ENCODE assay signal across 23 cellular contexts in genomic region chr12:82805812-82806497, GRCh38.
DNase-seq lines count a peak whose midpoint lies in the region; ATAC-seq and TF ChIP-seq lines count a peak whose summit lies in the region.
"Had no signal": no experiment of that assay in that cellular context is flagged by ENCODE, and none has a peak within 500 bp of the region (broad histone marks: within the 10 kb centered on the region; RNA-seq: fewer than 3 reads in every experiment).

No MANE protein-coding gene starts in this region.

- H3K4me3 Mint-ChIP-seq in neural crest cell = no peak overlapping the region
- H3K4me3 Mint-ChIP-seq in activated T-cell treated with anti-CD3 and anti-CD28 coated beads, Interleukin-2, amount 50 U/mL, for 72 hours = no peak overlapping the region
- no peak overlapping the region for H3K4me3 Mint-ChIP-seq in activated T-cell treated with anti-CD3 and anti-CD28 coated beads, Interleukin-2, amount 50 U/mL, for 24 hours
- H3K4me3 Mint-ChIP-seq: memory B cell; stimulated activated naive CD8-positive, alpha-beta T cell treated with anti-CD3 and anti-CD28 coated beads, Interleukin-15, Interleukin-2, amounts not matched to agents 100 ng/mL and 50 ng/mL, for 24 hours; type B pancreatic cell; WTC11 had no signal

- H3K4me3 ChIP-seq in AG10803 (ENCODE audit: low read length) = no peak overlapping the region
- H3K4me3 ChIP-seq: A549, adrenal gland, MG63 had no signal

- H3K27me3 Mint-ChIP-seq in neural crest cell (ENCODE audit: low read depth) = no peaks in the 10 kb centered on the region
- no peaks in the 10 kb centered on the region for H3K27me3 Mint-ChIP-seq in activated T-cell treated with anti-CD3 and anti-CD28 coated beads, Interleukin-2, amount 50 U/mL, for 72 hours (ENCODE audit: low read depth)
- H3K27me3 Mint-ChIP-seq in activated T-cell treated with anti-CD3 and anti-CD28 coated beads, Interleukin-2, amount 50 U/mL, for 24 hours = no peaks in the 10 kb centered on the region
- H3K27me3 Mint-ChIP-seq: stimulated activated naive CD8-positive, alpha-beta T cell treated with anti-CD3 and anti-CD28 coated beads, Interleukin-15, Interleukin-2, amounts not matched to agents 100 ng/mL and 50 ng/mL, for 24 hours; type B pancreatic cell had no signal

- H3K36me3 Mint-ChIP-seq in neural crest cell (ENCODE audit: low read depth) = peaks cover 5% of the 10 kb centered on the region
- H3K36me3 Mint-ChIP-seq in activated T-cell treated with anti-CD3 and anti-CD28 coated beads, Interleukin-2, amount 50 U/mL, for 72 hours (ENCODE audit: insufficient read depth in 2 of 2) = no peaks in the 10 kb centered on the region
- no peaks in the 10 kb centered on the region for H3K36me3 Mint-ChIP-seq in activated T-cell treated with anti-CD3 and anti-CD28 coated beads, Interleukin-2, amount 50 U/mL, for 24 hours (ENCODE audit: low read depth)

- TF ChIP-seq CTCF in AG10803 (conservative IDR thresholded peaks at IDR 0.05; ENCODE audit: low read length) = no peak
- no peak for TF ChIP-seq CTCF in neural crest cell (conservative IDR thresholded peaks at IDR 0.05)
- TF ChIP-seq CTCF in RWPE1 (conservative IDR thresholded peaks at IDR 0.05; ENCODE audit: low read depth) = no peak

- ATAC-seq in esophagus mucosa = peak; percentile 23
- no peak for ATAC-seq in activated T-cell treated with anti-CD3 and anti-CD28 coated beads, Interleukin-2, amount 50 U/mL, for 72 hours (replicated peaks in 1 of 2)
- ATAC-seq: A549, SK-N-SH treated with all-trans-retinoic acid at 6 μM for 48 hours, WTC11 had no signal

- CTCF ChIA-PET in RWPE1 (lab: Yijun Ruan, JAX) = interaction anchor here (0.6 kb wide), 1 partner anchor 10 kb away, joined by 7 read pairs; no protein-coding TSS in a partner anchor

- H3K27ac Mint-ChIP-seq in neural crest cell (ENCODE audit: unreplicated experiment) = peak overlapping the region; percentile 88
- H3K27ac Mint-ChIP-seq in activated T-cell treated with anti-CD3 and anti-CD28 coated beads, Interleukin-2, amount 50 U/mL, for 72 hours = no peak overlapping the region
- no peak overlapping the region for H3K27ac Mint-ChIP-seq in activated T-cell treated with anti-CD3 and anti-CD28 coated beads, Interleukin-2, amount 50 U/mL, for 24 hours
- H3K27ac Mint-ChIP-seq: memory B cell; stimulated activated naive CD8-positive, alpha-beta T cell treated with anti-CD3 and anti-CD28 coated beads, Interleukin-15, Interleukin-2, amounts not matched to agents 100 ng/mL and 50 ng/mL, for 24 hours; type B pancreatic cell; WTC11 had no signal

- DNase-seq in AG10803 (ENCODE audit: low read depth) = peak; percentile 13
- DNase-seq in NCI-H226 = peak; percentile 4
- DNase-seq in neural crest cell (ENCODE audit: low read depth, low spot score) = no peak
- no peak for DNase-seq in RWPE1 (ENCODE audit: low spot score)
- DNase-seq in activated T-cell treated with anti-CD3 and anti-CD28 coated beads, Interleukin-2, amount 50 U/mL, for 72 hours = no peak
- no peak for DNase-seq in activated T-cell treated with anti-CD3 and anti-CD28 coated beads, Interleukin-2, amount 50 U/mL, for 24 hours
- DNase-seq in islet precursor cell = no peak
- DNase-seq: activated CD4-positive, alpha-beta T cell treated with anti-CD3 and anti-CD28 coated beads, Interleukin-2, amount 50 U/mL, for 4 hours; activated gamma-delta T cell treated with Interleukin-2 at 50 U/mL for 16 hours; adrenal gland; central memory CD4-positive, alpha-beta T cell; DMS 273 treated with DMSO at 0.1 percent for 48 hours; MG63; NCI-H1436; stimulated activated CD4-positive, alpha-beta T cell treated with anti-CD3 and anti-CD28 coated beads, Interleukin-4, amount 100 ng/mL, for 4 hours; T-helper 9 cell had no signal

- H3K27ac ChIP-seq in RWPE1 = no peak overlapping the region
- H3K27ac ChIP-seq: A549, adrenal gland had no signal

- POLR2A ChIA-PET in RWPE1 (lab: Yijun Ruan, JAX; ENCODE audit: low non-redundant PET) = no interaction called here

- H3K9me3 Mint-ChIP-seq in neural crest cell = peaks cover 4% of the 10 kb centered on the region
- peaks cover 0 to 2% of the 10 kb centered on the region in 2 donors for H3K9me3 Mint-ChIP-seq in activated T-cell treated with anti-CD3 and anti-CD28 coated beads, Interleukin-2, amount 50 U/mL, for 72 hours
- H3K9me3 Mint-ChIP-seq in activated T-cell treated with anti-CD3 and anti-CD28 coated beads, Interleukin-2, amount 50 U/mL, for 24 hours = no peaks in the 10 kb centered on the region
- H3K9me3 Mint-ChIP-seq: memory B cell; stimulated activated naive CD8-positive, alpha-beta T cell treated with anti-CD3 and anti-CD28 coated beads, Interleukin-15, Interleukin-2, amounts not matched to agents 100 ng/mL and 50 ng/mL, for 24 hours had no signal

- no peaks in the 10 kb centered on the region for H3K4me1 Mint-ChIP-seq in neural crest cell
- no peaks in the 10 kb centered on the region for H3K4me1 Mint-ChIP-seq in activated T-cell treated with anti-CD3 and anti-CD28 coated beads, Interleukin-2, amount 50 U/mL, for 72 hours (ENCODE audit: low read depth)
- H3K4me1 Mint-ChIP-seq in activated T-cell treated with anti-CD3 and anti-CD28 coated beads, Interleukin-2, amount 50 U/mL, for 24 hours (ENCODE audit: low read depth) = no peaks in the 10 kb centered on the region
- H3K4me1 Mint-ChIP-seq: memory B cell had no signal

Comparison
In these comparisons a context has a peak if more than half of its experiments do, and no peak if none do; other contexts are left out.
1. DNase-seq: peak in AG10803 (single experiment) and NCI-H226 (single experiment); none in neural crest cell (single experiment), RWPE1 (single experiment), activated T-cell treated with anti-CD3 and anti-CD28 coated beads, Interleukin-2, amount 50 U/mL, for 72 hours (0 of 2), activated T-cell treated with anti-CD3 and anti-CD28 coated beads, Interleukin-2, amount 50 U/mL, for 24 hours (single experiment) and islet precursor cell (single experiment).